10 cellular contexts compared by ENCODE assay signal in genomic region chrX:44016906-44017305, GRCh38. TPM values are rescaled to one million over a fixed set of nuclear protein-coding genes. Genes with fewer than 3 reads are reported as not detected.
"Had no signal": no experiment of that assay in that cellular context is flagged by ENCODE, and none has a peak within 500 bp of the region (broad histone marks: within the 10 kb centered on the region; RNA-seq: fewer than 3 reads in every experiment).

No MANE protein-coding gene starts in this region.

- H3K4me3 ChIP-seq: K562 had no signal

- ATAC-seq: HepG2, K562 had no signal

- H3K4me2 ChIP-seq: KMS-11 had no signal

- DNase-seq: IMR-90, KBM-7, KG1 had no signal

- H3K27ac ChIP-seq: HL-60, KMS-11 had no signal

- H3K9ac ChIP-seq: KMS-11 had no signal

RNA-seq across cellular contexts. Expression of gene NDP, which starts 43.7 kb away (rescaled TPM):
- total RNA-seq: HepG2, HT-29, HT1080, K562 had no signal
- polyA plus RNA-seq: HepG2, IgD-negative memory B cell, K562 had no signal
